Comparison of ENCODE assay signal across 8 cellular contexts in genomic region chr10:122504551-122504950, GRCh38. TPM values are rescaled to one million over a fixed set of nuclear protein-coding genes. Genes with fewer than 3 reads are reported as not detected.
DNase-seq lines count a peak whose midpoint lies in the region; ATAC-seq, FAIRE-seq and TF ChIP-seq lines count a peak whose summit lies in the region.

No MANE protein-coding gene starts in this region.

- 33 to 35% methylated on average over 6 to 7 of the region's 7 CpGs for WGBS in lower leg skin, 2 donors

- no peak overlapping the region for H3K4me2 ChIP-seq in MM.1S (ENCODE audit: low read depth, low read length)

- H3K27ac Mint-ChIP-seq in stimulated activated naive CD8-positive, alpha-beta T cell treated with anti-CD3 and anti-CD28 coated beads, Interleukin-15, amount 100 ng/mL, for 72 hours, result no peak overlapping the region
- no peak overlapping the region for H3K27ac Mint-ChIP-seq in glutamatergic neuron (ENCODE audit: unreplicated experiment)

- no peak overlapping the region for H3K4me3 Mint-ChIP-seq in stimulated activated naive CD8-positive, alpha-beta T cell treated with anti-CD3 and anti-CD28 coated beads, Interleukin-15, amount 100 ng/mL, for 72 hours
- H3K4me3 Mint-ChIP-seq in glutamatergic neuron (ENCODE audit: unreplicated experiment), result no peak overlapping the region

- H4K20me1 ChIP-seq in MM.1S (ENCODE audit: insufficient read depth, low read length), result no peaks in the 10 kb centered on the region

- DNase-seq in stimulated activated naive CD8-positive, alpha-beta T cell treated with anti-CD3 and anti-CD28 coated beads, Interleukin-15, amount 100 ng/mL, for 72 hours, result no peak
- no peak for DNase-seq in stimulated activated naive CD8-positive, alpha-beta T cell treated with anti-CD3 and anti-CD28 coated beads, Interleukin-15, Interleukin-2, amounts not matched to agents 100 U/mL and 50 U/mL, for 24 hours
- DNase-seq in bronchial epithelial cell (ENCODE audit: low read depth), result peak; percentile 76
- DNase-seq in lower leg skin (ENCODE audit: low spot score in 2 of 2), result peak; percentile 63 to 92
- DNase-seq in GM10248 (ENCODE audit: extremely low spot score), result no peak
- DNase-seq in stimulated activated CD4-positive, alpha-beta T cell treated with anti-CD3 and anti-CD28 coated beads, Interleukin-4, amount 100 ng/mL, for 4 hours, result no peak
- no peak for DNase-seq in glutamatergic neuron
- no peak for DNase-seq in MM.1S

- peaks cover 12% of the 10 kb centered on the region for H3K27me3 Mint-ChIP-seq in stimulated activated naive CD8-positive, alpha-beta T cell treated with anti-CD3 and anti-CD28 coated beads, Interleukin-15, amount 100 ng/mL, for 72 hours
- peaks cover 8% of the 10 kb centered on the region for H3K27me3 Mint-ChIP-seq in glutamatergic neuron (ENCODE audit: unreplicated experiment)

- no peaks in the 10 kb centered on the region for H3K9me3 Mint-ChIP-seq in stimulated activated naive CD8-positive, alpha-beta T cell treated with anti-CD3 and anti-CD28 coated beads, Interleukin-15, amount 100 ng/mL, for 72 hours
- H3K9me3 Mint-ChIP-seq in glutamatergic neuron (ENCODE audit: unreplicated experiment), result peaks cover 4% of the 10 kb centered on the region

- no peak for FAIRE-seq in bronchial epithelial cell (lab: Jason Lieb, UNC)

- CTCF ChIA-PET in GM10248 (lab: Yijun Ruan, JAX), result interaction anchor here (1.1 to 2.2 kb wide), 3 partner anchors 7 to 205 kb away, joined by 3 to 7 read pairs (median 5); no protein-coding TSS in a partner anchor

- H3K4me1 ChIP-seq in MM.1S (ENCODE audit: low read length), result no peaks in the 10 kb centered on the region

- H2AFZ ChIP-seq in MM.1S (ENCODE audit: low read length), result no peak overlapping the region

- TF ChIP-seq CTCF in bronchial epithelial cell (IDR thresholded peaks at IDR 0.05; ENCODE audit: insufficient read depth, low read length, severe bottlenecking), result no peak
- no peak for TF ChIP-seq CTCF in lower leg skin (IDR thresholded peaks at IDR 0.05)
- TF ChIP-seq CTCF in GM10248 (IDR thresholded peaks at IDR 0.05; ENCODE audit: control extremely low read depth, extremely low read depth, low read depth, missing control alignments), result no peak
- no peak for TF ChIP-seq CTCF in glutamatergic neuron (IDR thresholded peaks at IDR 0.05; ENCODE audit: partially characterized antibody, unreplicated experiment)
- no peak for TF ChIP-seq CTCF in MM.1S (IDR thresholded peaks at IDR 0.05; ENCODE audit: low read length)

- TF ChIP-seq POLR2A in lower leg skin (IDR thresholded peaks at IDR 0.05), result no peak

- no peaks in the 10 kb centered on the region for H3F3A ChIP-seq in MM.1S (ENCODE audit: insufficient read depth, low read length)

- no peaks in the 10 kb centered on the region for H3K36me3 Mint-ChIP-seq in glutamatergic neuron (ENCODE audit: unreplicated experiment)

- no peaks in the 10 kb centered on the region for H3K27me3 ChIP-seq in bronchial epithelial cell (ENCODE audit: control insufficient read depth, insufficient read depth, low read length)
- no peaks in the 10 kb centered on the region for H3K27me3 ChIP-seq in MM.1S (replicated peaks; ENCODE audit: insufficient read depth, low read length)

- H3K4me3 ChIP-seq in bronchial epithelial cell (ENCODE audit: low read depth, low read length) (no peak overlapping the region), lower leg skin (ENCODE audit: low read depth, poor library complexity, severe bottlenecking) (no peak overlapping the region), MM.1S (ENCODE audit: low read length) (no peak overlapping the region)

- intact Hi-C loops in lower leg skin (cut with DNase I; ENCODE audit: low total_unique reads), result no loop called here

- no peak overlapping the region for H3K27ac ChIP-seq in MM.1S (ENCODE audit: low read length)

- H3K36me3 ChIP-seq in bronchial epithelial cell (ENCODE audit: control insufficient read depth, insufficient read depth, low read length), result no peaks in the 10 kb centered on the region
- no peaks in the 10 kb centered on the region for H3K36me3 ChIP-seq in MM.1S (replicated peaks; ENCODE audit: insufficient read depth, low read length)

- peak; percentile 29 for ATAC-seq in stimulated activated naive CD8-positive, alpha-beta T cell treated with anti-CD3 and anti-CD28 coated beads, Interleukin-15, amount 100 ng/mL, for 72 hours
- no peak for ATAC-seq in stimulated activated naive CD8-positive, alpha-beta T cell treated with anti-CD3 and anti-CD28 coated beads, Interleukin-15, Interleukin-2, amounts not matched to agents 100 U/mL and 50 U/mL, for 24 hours

- H3K9ac ChIP-seq in MM.1S (ENCODE audit: low read length), result no peak overlapping the region

- H3K79me2 ChIP-seq in MM.1S (ENCODE audit: low read length), result no peaks in the 10 kb centered on the region

- no peaks in the 10 kb centered on the region for H3K4me1 Mint-ChIP-seq in stimulated activated naive CD8-positive, alpha-beta T cell treated with anti-CD3 and anti-CD28 coated beads, Interleukin-15, amount 100 ng/mL, for 72 hours
- H3K4me1 Mint-ChIP-seq in glutamatergic neuron (ENCODE audit: low read depth, unreplicated experiment), result peaks cover 13% of the 10 kb centered on the region

- H3K9me2 ChIP-seq in MM.1S (replicated peaks; ENCODE audit: insufficient read depth, low read length), result no peaks in the 10 kb centered on the region

- no peaks in the 10 kb centered on the region for H3K9me3 ChIP-seq in MM.1S (replicated peaks; ENCODE audit: insufficient read depth, low read length)

- POLR2A ChIA-PET in GM10248 (lab: Yijun Ruan, JAX), result no interaction called here

RNA-seq across cellular contexts. Expression of gene HTRA1, which starts 43.2 kb away (rescaled TPM):
- total RNA-seq in bronchial epithelial cell (64.1 and 80.3 TPM in 2 replicates), lower leg skin (100 to 1,000 TPM in 1 of 4 donors, 10 to 100 TPM in 3; 71.0 to 113 (median 84.1) TPM), glutamatergic neuron (ENCODE audit: unreplicated experiment) (1.4 TPM)

RNA-seq across cellular contexts. Expression of gene ARMS2, which starts 50.1 kb away (rescaled TPM):
- total RNA-seq in bronchial epithelial cell (not detected in 2 replicates), lower leg skin (not detected), glutamatergic neuron (ENCODE audit: unreplicated experiment) (not detected)

RNA-seq across cellular contexts. Expression of gene DMBT1, which starts 56.0 kb away (rescaled TPM):
- total RNA-seq in bronchial epithelial cell (not detected in 2 replicates), lower leg skin (under 1 TPM in 3 of 4 donors, not detected in 1; 0.04 to 0.29 (median 0.26) TPM), glutamatergic neuron (ENCODE audit: unreplicated experiment) (0.17 TPM)

Comparison
In these comparisons a context has a peak if more than half of its experiments do, and no peak if none do; other contexts are left out.
1. DNase-seq: peak in bronchial epithelial cell (single experiment) and lower leg skin (2 of 2); none in stimulated activated naive CD8-positive, alpha-beta T cell treated with anti-CD3 and anti-CD28 coated beads, Interleukin-15, amount 100 ng/mL, for 72 hours (0 of 2), stimulated activated naive CD8-positive, alpha-beta T cell treated with anti-CD3 and anti-CD28 coated beads, Interleukin-15, Interleukin-2, amounts not matched to agents 100 U/mL and 50 U/mL, for 24 hours (single experiment), GM10248 (single experiment), stimulated activated CD4-positive, alpha-beta T cell treated with anti-CD3 and anti-CD28 coated beads, Interleukin-4, amount 100 ng/mL, for 4 hours (0 of 2), glutamatergic neuron (single experiment) and MM.1S (single experiment).
2. RNA of gene HTRA1, which starts 43.2 kb away (total RNA-seq): 71.0 to 113 TPM in lower leg skin and 64.1 to 80.3 TPM in bronchial epithelial cell; 1.4 TPM in glutamatergic neuron (single experiment); every median in the first group is over 10 times any median in the second.